1 cellular context compared by ENCODE assay signal in genomic region chr6:139711714-139712585, GRCh38.
TF ChIP-seq lines count a peak whose summit lies in the region.

No MANE protein-coding gene starts in this region.

TF ChIP-seq in HepG2, 621 proteins besides CTCF, POLR2A, EP300 and RAD21 (continued from another document):
- TF ChIP-seq ZNF468 (CRISPR knock-in tag; IDR thresholded peaks at IDR 0.05) = no peak
- TF ChIP-seq, protein P1, sequence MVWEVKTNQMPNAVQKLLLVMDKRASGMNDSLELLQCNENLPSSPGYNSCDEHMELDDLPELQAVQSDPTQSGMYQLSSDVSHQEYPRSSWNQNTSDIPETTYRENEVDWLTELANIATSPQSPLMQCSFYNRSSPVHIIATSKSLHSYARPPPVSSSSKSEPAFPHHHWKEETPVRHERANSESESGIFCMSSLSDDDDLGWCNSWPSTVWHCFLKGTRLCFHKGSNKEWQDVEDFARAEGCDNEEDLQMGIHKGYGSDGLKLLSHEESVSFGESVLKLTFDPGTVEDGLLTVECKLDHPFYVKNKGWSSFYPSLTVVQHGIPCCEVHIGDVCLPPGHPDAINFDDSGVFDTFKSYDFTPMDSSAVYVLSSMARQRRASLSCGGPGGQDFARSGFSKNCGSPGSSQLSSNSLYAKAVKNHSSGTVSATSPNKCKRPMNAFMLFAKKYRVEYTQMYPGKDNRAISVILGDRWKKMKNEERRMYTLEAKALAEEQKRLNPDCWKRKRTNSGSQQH (CRISPR knock-in tag; IDR thresholded peaks at IDR 0.05; ENCODE audit: low read depth) = no peak
